21 cellular contexts compared by ENCODE assay signal in the genomic region with DNA sequence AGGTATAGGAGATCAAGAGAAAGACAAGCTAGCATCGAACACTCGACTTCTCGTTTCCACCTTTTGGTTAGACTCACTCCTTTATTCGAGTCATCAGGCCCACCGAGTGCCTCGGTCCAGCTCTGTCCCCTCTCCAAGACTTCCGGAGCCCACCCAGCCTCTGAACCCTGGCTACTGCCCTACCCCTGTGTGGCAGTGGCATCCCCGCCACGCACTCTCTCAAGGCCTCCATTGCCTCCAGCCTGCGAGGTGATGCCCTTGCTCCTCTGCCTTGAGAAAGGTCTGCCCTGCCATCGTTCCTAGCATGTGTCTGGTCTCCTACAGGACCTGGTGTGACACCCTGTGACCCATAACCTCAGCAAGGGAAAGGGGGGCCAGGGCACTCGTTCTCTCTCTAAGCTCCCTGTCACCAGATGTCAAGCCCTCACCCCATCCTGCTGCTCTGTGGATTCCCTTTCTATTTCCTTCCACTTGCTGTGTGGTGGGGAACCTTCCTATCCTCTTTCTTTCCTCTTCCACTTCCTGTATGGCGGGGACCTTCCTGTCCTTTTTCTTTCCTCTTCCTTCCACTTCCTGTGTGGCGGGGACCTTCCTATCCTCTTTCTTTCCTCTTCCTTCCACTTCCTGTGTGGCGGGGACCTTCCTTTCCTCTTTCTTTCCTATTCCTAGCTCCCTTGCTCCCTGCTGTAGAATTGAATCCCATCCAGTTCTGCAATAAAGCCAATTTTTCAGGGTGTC. TPM values are rescaled to one million over a fixed set of nuclear protein-coding genes. Genes with fewer than 3 reads are reported as not detected.
A peak's percentile ranks its signal among the peaks of the same experiment; 100 is the strongest.
DNase-seq lines count a peak whose midpoint lies in the region; ATAC-seq and TF ChIP-seq lines count a peak whose summit lies in the region.
"Had no signal": no experiment of that assay in that cellular context is flagged by ENCODE, and none has a peak within 500 bp of the region (broad histone marks: within the 10 kb centered on the region; RNA-seq: fewer than 3 reads in every experiment).

No MANE protein-coding gene starts in this region.

- H3K27me3 ChIP-seq in WERI-Rb-1 (ENCODE audit: insufficient read depth, low read depth, severe bottlenecking) = no peaks in the 10 kb centered on the region
- H3K27me3 ChIP-seq: SJSA1 had no signal

- no peaks in the 10 kb centered on the region for H3K36me3 Mint-ChIP-seq in CD14-positive monocyte
- no peaks in the 10 kb centered on the region for H3K36me3 Mint-ChIP-seq in activated naive CD8-positive, alpha-beta T cell treated with anti-CD3 and anti-CD28 coated beads, Interleukin-2, amount 50 U/mL, for 24 hours (ENCODE audit: low read depth)
- H3K36me3 Mint-ChIP-seq: CD8-positive, alpha-beta memory T cell had no signal

- H3K4me1 Mint-ChIP-seq in CD14-positive monocyte = peaks cover 19% of the 10 kb centered on the region
- no peaks in the 10 kb centered on the region for H3K4me1 Mint-ChIP-seq in activated naive CD8-positive, alpha-beta T cell treated with anti-CD3 and anti-CD28 coated beads, Interleukin-2, amount 50 U/mL, for 24 hours

- H3K27me3 Mint-ChIP-seq in CD14-positive monocyte (ENCODE audit: low read depth in 3 of 3) = peaks cover 11 to 17% (median 16%) of the 10 kb centered on the region in 3 donors
- H3K27me3 Mint-ChIP-seq in activated naive CD8-positive, alpha-beta T cell treated with anti-CD3 and anti-CD28 coated beads, Interleukin-2, amount 50 U/mL, for 24 hours = peaks cover 20% of the 10 kb centered on the region

- H3K27ac Mint-ChIP-seq in CD14-positive monocyte = peak overlapping the region in 4 of 7 donors; percentile 25 to 79 (median 33)
- H3K27ac Mint-ChIP-seq in activated naive CD8-positive, alpha-beta T cell treated with anti-CD3 and anti-CD28 coated beads, Interleukin-2, amount 50 U/mL, for 24 hours = no peak overlapping the region

- no peak overlapping the region; the same call in 1 of the 2 replicates for H3K27ac ChIP-seq in WERI-Rb-1
- H3K27ac ChIP-seq in substantia nigra (ENCODE audit: low read depth, low read length, poor library complexity, severe bottlenecking) = peak overlapping the region; percentile 28
- H3K27ac ChIP-seq: SJSA1 had no signal

- peaks cover 3% of the 10 kb centered on the region for H3K9me3 ChIP-seq in WERI-Rb-1 (ENCODE audit: severe bottlenecking)
- H3K9me3 ChIP-seq: SJSA1 had no signal

- TF ChIP-seq CTCF in CD14-positive monocyte (IDR thresholded peaks at IDR 0.05) (no peak), WERI-Rb-1 (IDR thresholded peaks at IDR 0.05; ENCODE audit: low read depth, low read length) (no peak)

- no peak for ATAC-seq in activated naive CD8-positive, alpha-beta T cell treated with anti-CD3 and anti-CD28 coated beads, Interleukin-2, amount 50 U/mL, for 24 hours
- ATAC-seq in HG02588 (IDR thresholded peaks at IDR 0.05; ENCODE audit: unreplicated experiment) = no peak
- ATAC-seq: Right ventricle myocardium inferior had no signal

- intact Hi-C loops in CD14-positive monocyte (cut with micrococcal nuclease) = no loop called here

- no peaks in the 10 kb centered on the region for H3K36me3 ChIP-seq in WERI-Rb-1
- H3K36me3 ChIP-seq: SJSA1 had no signal

- DNase-seq in CD14-positive monocyte (ENCODE audit: low spot score) = no peak
- peak; percentile 20 for DNase-seq in WERI-Rb-1
- peak; percentile 74 for DNase-seq in mesenteric fat pad (ENCODE audit: low spot score)
- no peak for DNase-seq in substantia nigra (lab: John Stamatoyannopoulos, UW)
- DNase-seq in activated naive CD8-positive, alpha-beta T cell treated with anti-CD3 and anti-CD28 coated beads, Interleukin-2, amount 50 U/mL, for 24 hours = no peak
- DNase-seq in mucosa of gallbladder (ENCODE audit: low spot score) = no peak
- DNase-seq: Calu3; CD8-positive, alpha-beta memory T cell; GDM1; GOT3; KBM-7; MM.1S; NCI-H1048; NCI-H1417 treated with DMSO at 0.1 percent for 48 hours; NCI-H187; NCI-H510A; NCI-H774; T-helper 1 cell had no signal

- no peak overlapping the region for H3K4me3 ChIP-seq in WERI-Rb-1 (ENCODE audit: low read depth, low read length)
- H3K4me3 ChIP-seq: SJSA1 had no signal

- peak overlapping the region in 1 of 2 donors; percentile 13 for H3K4me3 Mint-ChIP-seq in CD14-positive monocyte
- H3K4me3 Mint-ChIP-seq in activated naive CD8-positive, alpha-beta T cell treated with anti-CD3 and anti-CD28 coated beads, Interleukin-2, amount 50 U/mL, for 24 hours = no peak overlapping the region
- H3K4me3 Mint-ChIP-seq: CD8-positive, alpha-beta memory T cell had no signal

- H3K9me3 Mint-ChIP-seq in CD14-positive monocyte = peaks cover 0 to 4% (median 0%) of the 10 kb centered on the region in 7 donors
- no peaks in the 10 kb centered on the region for H3K9me3 Mint-ChIP-seq in activated naive CD8-positive, alpha-beta T cell treated with anti-CD3 and anti-CD28 coated beads, Interleukin-2, amount 50 U/mL, for 24 hours
- H3K9me3 Mint-ChIP-seq: CD8-positive, alpha-beta memory T cell had no signal

RNA-seq across cellular contexts. Expression of a gene that starts 44.7 kb away (rescaled TPM):
- polyA plus RNA-seq in CD14-positive monocyte = 10 to 100 TPM; 24.3 to 71.8 TPM
- 267 TPM for total RNA-seq in mesenteric fat pad
- total RNA-seq in mucosa of gallbladder = 80.0 TPM

Comparison
In these comparisons a context has a peak if more than half of its experiments do, and no peak if none do; other contexts are left out.
1. DNase-seq: peak in WERI-Rb-1 (single experiment) and mesenteric fat pad (single experiment); none in CD14-positive monocyte (single experiment), substantia nigra (0 of 49), activated naive CD8-positive, alpha-beta T cell treated with anti-CD3 and anti-CD28 coated beads, Interleukin-2, amount 50 U/mL, for 24 hours (single experiment) and mucosa of gallbladder (single experiment).